8 cellular contexts compared by ENCODE assay signal in genomic region chr6:158232445-158233213, GRCh38.
A peak's percentile ranks its signal among the peaks of the same experiment; 100 is the strongest.
DNase-seq lines count a peak whose midpoint lies in the region; ATAC-seq and TF ChIP-seq lines count a peak whose summit lies in the region.

No MANE protein-coding gene starts in this region.

- ATAC-seq in GM19452 (IDR thresholded peaks at IDR 0.05; ENCODE audit: unreplicated experiment) (peak; percentile 45), PC-3 (peak; percentile 62), naive B cell (ENCODE audit: low read depth in 2 of 2) (peak; percentile 57 to 73)
- peak; percentile 51 for ATAC-seq in activated T-helper 17 cell treated with anti-CD3 and anti-CD28 coated beads, Interleukin-2, amount 50 U/mL, for 72 hours (replicated peaks)

- peak overlapping the region; percentile 68 for H2AFZ ChIP-seq in PC-3 (ENCODE audit: low read length)
- peak overlapping the region; percentile 30 for H2AFZ ChIP-seq in fibroblast of lung (ENCODE audit: low read length)

- H3K9me2 ChIP-seq in PC-3 (replicated peaks; ENCODE audit: low read length) = no peaks in the 10 kb centered on the region

- H3K4me3 Mint-ChIP-seq in activated T-helper 17 cell treated with anti-CD3 and anti-CD28 coated beads, Interleukin-2, amount 50 U/mL, for 72 hours = peak overlapping the region; percentile 86
- peak overlapping the region; percentile 90 to 98 (median 94) for H3K4me3 Mint-ChIP-seq in naive B cell

- H3K4me1 ChIP-seq in PC-3 (ENCODE audit: insufficient read depth, low read length) (peaks cover 12% of the 10 kb centered on the region; the same call in 1 of the 2 replicates), fibroblast of lung (ENCODE audit: control insufficient read depth, extremely low read depth, insufficient read depth, low read length) (no peaks in the 10 kb centered on the region)

- H3K4me2 ChIP-seq in PC-3 (ENCODE audit: low read length) = peak overlapping the region; percentile 98
- peak overlapping the region; percentile 100 for H3K4me2 ChIP-seq in fibroblast of lung (ENCODE audit: extremely low read depth, insufficient read depth, low read length)

- H3K9me3 Mint-ChIP-seq in activated T-helper 17 cell treated with anti-CD3 and anti-CD28 coated beads, Interleukin-2, amount 50 U/mL, for 72 hours = no peaks in the 10 kb centered on the region
- H3K9me3 Mint-ChIP-seq in naive B cell = no peaks in the 10 kb centered on the region

- H3K36me3 Mint-ChIP-seq in activated T-helper 17 cell treated with anti-CD3 and anti-CD28 coated beads, Interleukin-2, amount 50 U/mL, for 72 hours (ENCODE audit: low read depth) = no peaks in the 10 kb centered on the region
- H3K36me3 Mint-ChIP-seq in naive B cell = no peaks in the 10 kb centered on the region

- peak overlapping the region; percentile 68 for H3K9ac ChIP-seq in PC-3 (ENCODE audit: low read length)
- H3K9ac ChIP-seq in fibroblast of lung (ENCODE audit: insufficient read depth, low read length) = peak overlapping the region; percentile 57

- H4K20me1 ChIP-seq in PC-3 (ENCODE audit: low read length) (0 out of 2 replicates have a peak, but pooled peaks cover 6% of the 10 kb centered on the region), fibroblast of lung (ENCODE audit: control insufficient read depth, extremely low read depth, insufficient read depth, low read length) (no peaks in the 10 kb centered on the region)

- no peaks in the 10 kb centered on the region for H3F3A ChIP-seq in PC-3 (ENCODE audit: low read length, unreplicated experiment)

- TF ChIP-seq CTCF in PC-3 (conservative IDR thresholded peaks at IDR 0.05; ENCODE audit: low read depth, low read length) (no peak), fibroblast of lung (conservative IDR thresholded peaks at IDR 0.05 in 1 of 2, IDR thresholded peaks at IDR 0.05 in 1 of 2; ENCODE audit: low read depth in 1 of 2, low read length in 2 of 2) (no peak)

- peaks cover 26% of the 10 kb centered on the region for H3K4me1 Mint-ChIP-seq in activated T-helper 17 cell treated with anti-CD3 and anti-CD28 coated beads, Interleukin-2, amount 50 U/mL, for 72 hours
- H3K4me1 Mint-ChIP-seq in naive B cell = peaks cover 33 to 41% (median 35%) of the 10 kb centered on the region in 3 donors

- peak overlapping the region; percentile 82 for H3K4me3 ChIP-seq in PC-3 (ENCODE audit: low read length)
- peak overlapping the region; percentile 76 to 92 (median 86) for H3K4me3 ChIP-seq in fibroblast of lung (replicated peaks in 1 of 4; ENCODE audit: control extremely low read depth in 1 of 4, insufficient read depth in 1 of 4, low read depth in 3 of 4, low read length in 4 of 4)

- POLR2A ChIA-PET in PC-3 (lab: Charles Lee; ENCODE audit: unreplicated experiment) = no interaction called here

- DNase-seq in Ammon's horn (ENCODE audit: low spot score) (peak; percentile 69), HPDE6-E6E7 (ENCODE audit: extremely low spot score) (peak; percentile 41), PC-3 (peak; percentile 51), fibroblast of lung (ENCODE audit: low read depth in 2 of 2) (peak; percentile 66 to 68), naive B cell (peak; percentile 65), stromal cell of bone marrow (ENCODE audit: low read depth) (peak; percentile 33)

- peak overlapping the region; percentile 38 for H3K27ac Mint-ChIP-seq in activated T-helper 17 cell treated with anti-CD3 and anti-CD28 coated beads, Interleukin-2, amount 50 U/mL, for 72 hours
- H3K27ac Mint-ChIP-seq in naive B cell = peak overlapping the region; percentile 66 to 95 (median 90)

- no TSS peak for BruUV-seq in PC-3 (replicated peaks; lab: Mats Ljungman, UMichigan)

- intact Hi-C loops in PC-3 (cut with micrococcal nuclease) = loop anchor here (10.0 kb wide), 1 partner anchor 152 kb away; no protein-coding TSS in a partner anchor

- H3K9me3 ChIP-seq in PC-3 (ENCODE audit: low read length) (no peaks in the 10 kb centered on the region), fibroblast of lung (ENCODE audit: control insufficient read depth, insufficient read depth, low read depth, low read length) (no peaks in the 10 kb centered on the region)

- H3K27me3 Mint-ChIP-seq in activated T-helper 17 cell treated with anti-CD3 and anti-CD28 coated beads, Interleukin-2, amount 50 U/mL, for 72 hours = no peaks in the 10 kb centered on the region
- H3K27me3 Mint-ChIP-seq in naive B cell = no peaks in the 10 kb centered on the region

- H3K27me3 ChIP-seq in PC-3 (ENCODE audit: low read length) = no peaks in the 10 kb centered on the region
- no peaks in the 10 kb centered on the region for H3K27me3 ChIP-seq in fibroblast of lung (ENCODE audit: control insufficient read depth, insufficient read depth, low read length)

- no peaks in the 10 kb centered on the region for H3K36me3 ChIP-seq in PC-3 (ENCODE audit: low read depth, low read length)
- no peaks in the 10 kb centered on the region for H3K36me3 ChIP-seq in fibroblast of lung (ENCODE audit: control insufficient read depth, insufficient read depth, low read length)

- H3K27ac ChIP-seq in PC-3 (ENCODE audit: low read length) = peak overlapping the region; percentile 45
- peak overlapping the region; percentile 49 for H3K27ac ChIP-seq in fibroblast of lung (ENCODE audit: insufficient read depth, low read length)

- CTCF ChIA-PET in PC-3 (lab: Charles Lee) = no interaction called here

- H3K79me2 ChIP-seq in PC-3 (ENCODE audit: low read length) = peaks cover 54% of the 10 kb centered on the region
- peaks cover 14% of the 10 kb centered on the region for H3K79me2 ChIP-seq in fibroblast of lung (ENCODE audit: control insufficient read depth, insufficient read depth, low read length)

Comparison
In these comparisons a context has a peak if more than half of its experiments do, and no peak if none do; other contexts are left out.
1. Peak in every context shown above with its lines: DNase-seq, ATAC-seq, H3K4me3 ChIP-seq and H3K27ac ChIP-seq.